Comparison of ENCODE assay signal across 1 cellular context in the genomic region with DNA sequence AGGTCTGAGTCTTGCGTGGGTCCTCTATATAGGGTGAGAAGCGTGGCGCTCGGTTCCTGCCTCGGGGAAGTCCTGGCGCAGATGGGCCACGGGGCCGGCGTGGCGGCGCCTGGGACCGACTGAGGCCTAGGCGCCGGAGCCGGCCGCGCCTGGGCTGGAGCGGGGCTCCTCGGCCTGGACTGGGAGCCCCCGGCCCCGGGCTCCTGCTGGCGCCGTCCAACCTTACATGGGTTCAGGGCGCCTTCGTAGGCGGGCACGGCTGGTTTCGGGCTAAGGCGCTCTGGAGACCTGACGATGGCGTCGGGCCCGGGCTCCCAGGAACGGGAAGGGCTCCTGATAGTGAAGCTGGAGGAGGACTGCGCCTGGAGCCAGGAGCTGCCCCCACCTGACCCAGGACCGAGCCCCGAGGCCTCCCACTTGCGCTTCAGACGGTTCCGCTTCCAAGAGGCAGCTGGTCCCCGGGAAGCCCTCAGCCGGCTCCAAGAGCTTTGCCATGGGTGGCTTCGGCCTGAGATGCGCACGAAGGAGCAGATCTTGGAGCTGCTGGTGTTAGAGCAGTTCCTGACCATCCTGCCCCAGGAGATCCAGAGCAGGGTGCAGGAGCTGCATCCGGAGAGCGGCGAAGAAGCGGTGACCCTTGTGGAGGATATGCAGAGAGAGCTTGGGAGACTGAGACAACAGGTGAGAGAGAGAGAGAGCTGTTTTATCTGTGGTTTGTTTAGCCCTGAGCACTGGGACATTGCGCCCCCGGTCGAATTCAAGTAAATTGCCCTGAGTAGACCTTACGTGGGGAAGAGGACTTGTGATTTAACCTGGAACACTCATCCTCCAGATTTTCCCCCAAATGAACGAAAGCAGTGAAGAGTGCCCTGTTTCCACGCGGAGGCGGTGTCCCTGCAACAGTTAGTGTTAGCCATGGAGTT.
TF ChIP-seq lines count a peak whose summit lies in the region.

No MANE protein-coding gene starts in this region.

TF ChIP-seq in H1, 55 proteins besides CTCF, POLR2A, EP300 and RAD21:
- no peak for TF ChIP-seq TEAD4 (IDR thresholded peaks at IDR 0.05; ENCODE audit: low read depth, low read length)
- no peak for TF ChIP-seq SP2 (IDR thresholded peaks at IDR 0.05; ENCODE audit: low read length)
- no peak for TF ChIP-seq KDM1A (IDR thresholded peaks at IDR 0.05; ENCODE audit: borderline replicate concordance, low read length)
- no peak for TF ChIP-seq POLR2AphosphoS5 (IDR thresholded peaks at IDR 0.05; ENCODE audit: low read depth, low read length)
- TF ChIP-seq CBX5 (IDR thresholded peaks at IDR 0.05; ENCODE audit: low read depth, low read length), result no peak
- TF ChIP-seq SUZ12 (IDR thresholded peaks at IDR 0.05; ENCODE audit: low read length), result no peak
- TF ChIP-seq CBX8 (IDR thresholded peaks at IDR 0.05; ENCODE audit: borderline replicate concordance, low read depth, low read length), result no peak
- no peak for TF ChIP-seq RXRA (IDR thresholded peaks at IDR 0.05; ENCODE audit: insufficient read depth, low read depth, low read length)
- no peak for TF ChIP-seq BCL11A (IDR thresholded peaks at IDR 0.05; ENCODE audit: low read depth in 2 of 2, low read length in 2 of 2)
- TF ChIP-seq POU5F1 (IDR thresholded peaks at IDR 0.05; ENCODE audit: low read depth, low read length), result no peak
- TF ChIP-seq, protein P1, sequence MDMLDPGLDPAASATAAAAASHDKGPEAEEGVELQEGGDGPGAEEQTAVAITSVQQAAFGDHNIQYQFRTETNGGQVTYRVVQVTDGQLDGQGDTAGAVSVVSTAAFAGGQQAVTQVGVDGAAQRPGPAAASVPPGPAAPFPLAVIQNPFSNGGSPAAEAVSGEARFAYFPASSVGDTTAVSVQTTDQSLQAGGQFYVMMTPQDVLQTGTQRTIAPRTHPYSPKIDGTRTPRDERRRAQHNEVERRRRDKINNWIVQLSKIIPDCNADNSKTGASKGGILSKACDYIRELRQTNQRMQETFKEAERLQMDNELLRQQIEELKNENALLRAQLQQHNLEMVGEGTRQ (IDR thresholded peaks at IDR 0.05; ENCODE audit: low read length), result no peak
- 0 out of 2 replicates have a peak, but pooled peaks have one; percentile 65 for TF ChIP-seq RBBP5 (IDR thresholded peaks at IDR 0.05; ENCODE audit: borderline replicate concordance, low read depth, low read length)
- no peak for TF ChIP-seq TCF12 (IDR thresholded peaks at IDR 0.05; ENCODE audit: low read depth, low read length)
- no peak for TF ChIP-seq RNF2 (IDR thresholded peaks at IDR 0.05; ENCODE audit: borderline replicate concordance, low read depth, low read length, missing control alignments, poor library complexity, severe bottlenecking)
- TF ChIP-seq CHD2 (IDR thresholded peaks at IDR 0.05; ENCODE audit: low read length), result no peak
- 0 out of 2 replicates have a peak, but pooled peaks have one; percentile 54 for TF ChIP-seq KDM5A (IDR thresholded peaks at IDR 0.05; ENCODE audit: low read length)
- TF ChIP-seq SP4 (IDR thresholded peaks at IDR 0.05; ENCODE audit: low read length), result no peak
- no peak for TF ChIP-seq RFX5 (IDR thresholded peaks at IDR 0.05; ENCODE audit: borderline replicate concordance, low read depth, low read length)
- no peak for TF ChIP-seq SP1 (IDR thresholded peaks at IDR 0.05; ENCODE audit: low read depth, low read length)
- TF ChIP-seq CREB1 (IDR thresholded peaks at IDR 0.05), result no peak
- no peak for TF ChIP-seq MAFK (IDR thresholded peaks at IDR 0.05; ENCODE audit: low read depth, low read length)
- TF ChIP-seq SIRT6 (IDR thresholded peaks at IDR 0.05; ENCODE audit: low read length), result no peak
- TF ChIP-seq SIX5 (IDR thresholded peaks at IDR 0.05; ENCODE audit: low read depth, low read length), result no peak
- TF ChIP-seq, protein P2, sequence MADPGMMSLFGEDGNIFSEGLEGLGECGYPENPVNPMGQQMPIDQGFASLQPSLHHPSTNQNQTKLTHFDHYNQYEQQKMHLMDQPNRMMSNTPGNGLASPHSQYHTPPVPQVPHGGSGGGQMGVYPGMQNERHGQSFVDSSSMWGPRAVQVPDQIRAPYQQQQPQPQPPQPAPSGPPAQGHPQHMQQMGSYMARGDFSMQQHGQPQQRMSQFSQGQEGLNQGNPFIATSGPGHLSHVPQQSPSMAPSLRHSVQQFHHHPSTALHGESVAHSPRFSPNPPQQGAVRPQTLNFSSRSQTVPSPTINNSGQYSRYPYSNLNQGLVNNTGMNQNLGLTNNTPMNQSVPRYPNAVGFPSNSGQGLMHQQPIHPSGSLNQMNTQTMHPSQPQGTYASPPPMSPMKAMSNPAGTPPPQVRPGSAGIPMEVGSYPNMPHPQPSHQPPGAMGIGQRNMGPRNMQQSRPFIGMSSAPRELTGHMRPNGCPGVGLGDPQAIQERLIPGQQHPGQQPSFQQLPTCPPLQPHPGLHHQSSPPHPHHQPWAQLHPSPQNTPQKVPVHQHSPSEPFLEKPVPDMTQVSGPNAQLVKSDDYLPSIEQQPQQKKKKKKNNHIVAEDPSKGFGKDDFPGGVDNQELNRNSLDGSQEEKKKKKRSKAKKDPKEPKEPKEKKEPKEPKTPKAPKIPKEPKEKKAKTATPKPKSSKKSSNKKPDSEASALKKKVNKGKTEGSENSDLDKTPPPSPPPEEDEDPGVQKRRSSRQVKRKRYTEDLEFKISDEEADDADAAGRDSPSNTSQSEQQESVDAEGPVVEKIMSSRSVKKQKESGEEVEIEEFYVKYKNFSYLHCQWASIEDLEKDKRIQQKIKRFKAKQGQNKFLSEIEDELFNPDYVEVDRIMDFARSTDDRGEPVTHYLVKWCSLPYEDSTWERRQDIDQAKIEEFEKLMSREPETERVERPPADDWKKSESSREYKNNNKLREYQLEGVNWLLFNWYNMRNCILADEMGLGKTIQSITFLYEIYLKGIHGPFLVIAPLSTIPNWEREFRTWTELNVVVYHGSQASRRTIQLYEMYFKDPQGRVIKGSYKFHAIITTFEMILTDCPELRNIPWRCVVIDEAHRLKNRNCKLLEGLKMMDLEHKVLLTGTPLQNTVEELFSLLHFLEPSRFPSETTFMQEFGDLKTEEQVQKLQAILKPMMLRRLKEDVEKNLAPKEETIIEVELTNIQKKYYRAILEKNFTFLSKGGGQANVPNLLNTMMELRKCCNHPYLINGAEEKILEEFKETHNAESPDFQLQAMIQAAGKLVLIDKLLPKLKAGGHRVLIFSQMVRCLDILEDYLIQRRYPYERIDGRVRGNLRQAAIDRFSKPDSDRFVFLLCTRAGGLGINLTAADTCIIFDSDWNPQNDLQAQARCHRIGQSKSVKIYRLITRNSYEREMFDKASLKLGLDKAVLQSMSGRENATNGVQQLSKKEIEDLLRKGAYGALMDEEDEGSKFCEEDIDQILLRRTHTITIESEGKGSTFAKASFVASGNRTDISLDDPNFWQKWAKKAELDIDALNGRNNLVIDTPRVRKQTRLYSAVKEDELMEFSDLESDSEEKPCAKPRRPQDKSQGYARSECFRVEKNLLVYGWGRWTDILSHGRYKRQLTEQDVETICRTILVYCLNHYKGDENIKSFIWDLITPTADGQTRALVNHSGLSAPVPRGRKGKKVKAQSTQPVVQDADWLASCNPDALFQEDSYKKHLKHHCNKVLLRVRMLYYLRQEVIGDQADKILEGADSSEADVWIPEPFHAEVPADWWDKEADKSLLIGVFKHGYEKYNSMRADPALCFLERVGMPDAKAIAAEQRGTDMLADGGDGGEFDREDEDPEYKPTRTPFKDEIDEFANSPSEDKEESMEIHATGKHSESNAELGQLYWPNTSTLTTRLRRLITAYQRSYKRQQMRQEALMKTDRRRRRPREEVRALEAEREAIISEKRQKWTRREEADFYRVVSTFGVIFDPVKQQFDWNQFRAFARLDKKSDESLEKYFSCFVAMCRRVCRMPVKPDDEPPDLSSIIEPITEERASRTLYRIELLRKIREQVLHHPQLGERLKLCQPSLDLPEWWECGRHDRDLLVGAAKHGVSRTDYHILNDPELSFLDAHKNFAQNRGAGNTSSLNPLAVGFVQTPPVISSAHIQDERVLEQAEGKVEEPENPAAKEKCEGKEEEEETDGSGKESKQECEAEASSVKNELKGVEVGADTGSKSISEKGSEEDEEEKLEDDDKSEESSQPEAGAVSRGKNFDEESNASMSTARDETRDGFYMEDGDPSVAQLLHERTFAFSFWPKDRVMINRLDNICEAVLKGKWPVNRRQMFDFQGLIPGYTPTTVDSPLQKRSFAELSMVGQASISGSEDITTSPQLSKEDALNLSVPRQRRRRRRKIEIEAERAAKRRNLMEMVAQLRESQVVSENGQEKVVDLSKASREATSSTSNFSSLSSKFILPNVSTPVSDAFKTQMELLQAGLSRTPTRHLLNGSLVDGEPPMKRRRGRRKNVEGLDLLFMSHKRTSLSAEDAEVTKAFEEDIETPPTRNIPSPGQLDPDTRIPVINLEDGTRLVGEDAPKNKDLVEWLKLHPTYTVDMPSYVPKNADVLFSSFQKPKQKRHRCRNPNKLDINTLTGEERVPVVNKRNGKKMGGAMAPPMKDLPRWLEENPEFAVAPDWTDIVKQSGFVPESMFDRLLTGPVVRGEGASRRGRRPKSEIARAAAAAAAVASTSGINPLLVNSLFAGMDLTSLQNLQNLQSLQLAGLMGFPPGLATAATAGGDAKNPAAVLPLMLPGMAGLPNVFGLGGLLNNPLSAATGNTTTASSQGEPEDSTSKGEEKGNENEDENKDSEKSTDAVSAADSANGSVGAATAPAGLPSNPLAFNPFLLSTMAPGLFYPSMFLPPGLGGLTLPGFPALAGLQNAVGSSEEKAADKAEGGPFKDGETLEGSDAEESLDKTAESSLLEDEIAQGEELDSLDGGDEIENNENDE (IDR thresholded peaks at IDR 0.05; ENCODE audit: insufficient replicate concordance, low read length), result no peak
- TF ChIP-seq, protein P3, sequence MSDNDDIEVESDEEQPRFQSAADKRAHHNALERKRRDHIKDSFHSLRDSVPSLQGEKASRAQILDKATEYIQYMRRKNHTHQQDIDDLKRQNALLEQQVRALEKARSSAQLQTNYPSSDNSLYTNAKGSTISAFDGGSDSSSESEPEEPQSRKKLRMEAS (IDR thresholded peaks at IDR 0.05), result no peak
- no peak for TF ChIP-seq TAF7 (optimal IDR thresholded peaks at IDR 0.05; ENCODE audit: borderline replicate concordance, low read depth, low read length)
- no peak for TF ChIP-seq JUN (IDR thresholded peaks at IDR 0.05; ENCODE audit: low read depth, low read length)
- TF ChIP-seq, protein P4, sequence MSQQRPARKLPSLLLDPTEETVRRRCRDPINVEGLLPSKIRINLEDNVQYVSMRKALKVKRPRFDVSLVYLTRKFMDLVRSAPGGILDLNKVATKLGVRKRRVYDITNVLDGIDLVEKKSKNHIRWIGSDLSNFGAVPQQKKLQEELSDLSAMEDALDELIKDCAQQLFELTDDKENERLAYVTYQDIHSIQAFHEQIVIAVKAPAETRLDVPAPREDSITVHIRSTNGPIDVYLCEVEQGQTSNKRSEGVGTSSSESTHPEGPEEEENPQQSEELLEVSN (IDR thresholded peaks at IDR 0.05), result no peak
- TF ChIP-seq SIN3A (conservative IDR thresholded peaks at IDR 0.05 in 1 of 2, IDR thresholded peaks at IDR 0.05 in 1 of 2; ENCODE audit: low read depth in 1 of 2, low read length in 2 of 2), result 0 out of 4 replicates have a peak, but pooled peaks of 1 of the 2 experiments have one; percentile 2
- TF ChIP-seq HDAC2 (IDR thresholded peaks at IDR 0.05; ENCODE audit: borderline replicate concordance in 1 of 2, low read depth in 2 of 2, low read length in 2 of 2), result 0 out of 4 replicates have a peak, but pooled peaks of 1 of the 2 experiments have one; percentile 66
- TF ChIP-seq TAF1 (IDR thresholded peaks at IDR 0.05; ENCODE audit: low read depth, low read length), result no peak
- peak; percentile 39 for TF ChIP-seq SAP30 (IDR thresholded peaks at IDR 0.05; ENCODE audit: insufficient read depth, insufficient replicate concordance, low read length)
- TF ChIP-seq, protein P5, sequence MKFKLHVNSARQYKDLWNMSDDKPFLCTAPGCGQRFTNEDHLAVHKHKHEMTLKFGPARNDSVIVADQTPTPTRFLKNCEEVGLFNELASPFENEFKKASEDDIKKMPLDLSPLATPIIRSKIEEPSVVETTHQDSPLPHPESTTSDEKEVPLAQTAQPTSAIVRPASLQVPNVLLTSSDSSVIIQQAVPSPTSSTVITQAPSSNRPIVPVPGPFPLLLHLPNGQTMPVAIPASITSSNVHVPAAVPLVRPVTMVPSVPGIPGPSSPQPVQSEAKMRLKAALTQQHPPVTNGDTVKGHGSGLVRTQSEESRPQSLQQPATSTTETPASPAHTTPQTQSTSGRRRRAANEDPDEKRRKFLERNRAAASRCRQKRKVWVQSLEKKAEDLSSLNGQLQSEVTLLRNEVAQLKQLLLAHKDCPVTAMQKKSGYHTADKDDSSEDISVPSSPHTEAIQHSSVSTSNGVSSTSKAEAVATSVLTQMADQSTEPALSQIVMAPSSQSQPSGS (IDR thresholded peaks at IDR 0.05; ENCODE audit: low read length), result no peak
- TF ChIP-seq EGR1 (IDR thresholded peaks at IDR 0.05; ENCODE audit: borderline replicate concordance, low read depth, low read length), result no peak
- TF ChIP-seq, protein P6, sequence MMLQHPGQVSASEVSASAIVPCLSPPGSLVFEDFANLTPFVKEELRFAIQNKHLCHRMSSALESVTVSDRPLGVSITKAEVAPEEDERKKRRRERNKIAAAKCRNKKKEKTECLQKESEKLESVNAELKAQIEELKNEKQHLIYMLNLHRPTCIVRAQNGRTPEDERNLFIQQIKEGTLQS (IDR thresholded peaks at IDR 0.05; ENCODE audit: insufficient read depth, low read depth, low read length), result no peak
- no peak for TF ChIP-seq CHD1 (IDR thresholded peaks at IDR 0.05; ENCODE audit: low read depth, low read length)
- TF ChIP-seq YY1 (IDR thresholded peaks at IDR 0.05; ENCODE audit: low read depth, low read length), result no peak
- TF ChIP-seq BACH1 (IDR thresholded peaks at IDR 0.05; ENCODE audit: low read length), result peak; percentile 79
- TF ChIP-seq EZH2 (IDR thresholded peaks at IDR 0.05; ENCODE audit: low read depth, low read length, severe bottlenecking), result no peak
- TF ChIP-seq KDM4A (IDR thresholded peaks at IDR 0.05; ENCODE audit: low read depth, low read length, severe bottlenecking), result no peak
- TF ChIP-seq PHF8 (conservative IDR thresholded peaks at IDR 0.05; ENCODE audit: low read depth, low read length), result peak; percentile 84
